8 cellular contexts compared by ENCODE assay signal in genomic region chr1:37177230-37177864, GRCh38.
DNase-seq lines count a peak whose midpoint lies in the region; ATAC-seq and TF ChIP-seq lines count a peak whose summit lies in the region.

No MANE protein-coding gene starts in this region.

- H3K36me3 Mint-ChIP-seq in glutamatergic neuron (ENCODE audit: unreplicated experiment) (peaks cover under 1% of the 10 kb centered on the region), T-helper 17 cell (ENCODE audit: low read depth) (peaks cover 3% of the 10 kb centered on the region)

- no peak for ATAC-seq in GM19467 (IDR thresholded peaks at IDR 0.05; ENCODE audit: unreplicated experiment)
- no peak for ATAC-seq in T-helper 17 cell

- peaks cover 2% of the 10 kb centered on the region for H3K9me3 Mint-ChIP-seq in glutamatergic neuron (ENCODE audit: unreplicated experiment)

- TF ChIP-seq CTCF in glutamatergic neuron (IDR thresholded peaks at IDR 0.05; ENCODE audit: partially characterized antibody, unreplicated experiment) = peak; percentile 39

- H3K9me3 ChIP-seq in MG63 (no peaks in the 10 kb centered on the region), T-helper 17 cell (ENCODE audit: control insufficient read depth, low read length, poor library complexity, severe bottlenecking) (no peaks in the 10 kb centered on the region)

- no peaks in the 10 kb centered on the region for H3K36me3 ChIP-seq in MG63

- H3K27ac Mint-ChIP-seq in glutamatergic neuron (ENCODE audit: unreplicated experiment) (no peak overlapping the region), T-helper 17 cell (no peak overlapping the region)

- H3K4me3 Mint-ChIP-seq in glutamatergic neuron (ENCODE audit: unreplicated experiment) = no peak overlapping the region
- H3K4me3 Mint-ChIP-seq in T-helper 17 cell = no peak overlapping the region

- peaks cover 5% of the 10 kb centered on the region for H3K27me3 Mint-ChIP-seq in glutamatergic neuron (ENCODE audit: unreplicated experiment)
- peaks cover 92% of the 10 kb centered on the region for H3K27me3 Mint-ChIP-seq in T-helper 17 cell

- DNase-seq in DMS53 (lab: John Stamatoyannopoulos, UW) (peak; percentile 55), DMS53 treated with DMSO at 0.1 percent for 48 hours (lab: John Stamatoyannopoulos, UW; ENCODE audit: unreplicated experiment) (no peak), MG63 (peak; percentile 28), RPMI8226 (peak; percentile 81), glutamatergic neuron (peak; percentile 64), T-helper 17 cell (no peak), GM19238 (ENCODE audit: insufficient read length, low spot score) (no peak)

- H3K4me3 ChIP-seq in MG63 = no peak overlapping the region

- no peaks in the 10 kb centered on the region for H3K27me3 ChIP-seq in MG63

- peaks cover 21% of the 10 kb centered on the region for H3K4me1 Mint-ChIP-seq in glutamatergic neuron (ENCODE audit: low read depth, unreplicated experiment)
- H3K4me1 Mint-ChIP-seq in T-helper 17 cell = no peaks in the 10 kb centered on the region

Comparison
In these comparisons a context has a peak if more than half of its experiments do, and no peak if none do; other contexts are left out.
1. DNase-seq: peak in DMS53 (single experiment), MG63 (single experiment), RPMI8226 (single experiment) and glutamatergic neuron (single experiment); none in DMS53 treated with DMSO at 0.1 percent for 48 hours (single experiment), T-helper 17 cell (0 of 3) and GM19238 (single experiment).